Comparison of ENCODE assay signal across 1 cellular context in genomic region chr16:56360117-56361008, GRCh38.
TF ChIP-seq lines count a peak whose summit lies in the region.

No MANE protein-coding gene starts in this region.

TF ChIP-seq in SK-N-SH treated with all-trans-retinoic acid at 6 μM for 48 hours, 23 proteins besides CTCF, POLR2A, EP300 and RAD21 (continued from another document):
- no peak for TF ChIP-seq CSRNP3 (CRISPR knock-in tag; IDR thresholded peaks at IDR 0.05)
- TF ChIP-seq ARNTL (CRISPR knock-in tag; IDR thresholded peaks at IDR 0.05; ENCODE audit: borderline replicate concordance, low read depth), result no peak
- TF ChIP-seq ZFP3 (CRISPR knock-in tag; IDR thresholded peaks at IDR 0.05), result no peak
- no peak for TF ChIP-seq TSHZ2 (CRISPR knock-in tag; IDR thresholded peaks at IDR 0.05)
- TF ChIP-seq CREB5 (CRISPR knock-in tag; IDR thresholded peaks at IDR 0.05; ENCODE audit: low read depth), result no peak
- no peak for TF ChIP-seq ZFP30 (CRISPR knock-in tag; IDR thresholded peaks at IDR 0.05)
- TF ChIP-seq POU6F1 (CRISPR knock-in tag; IDR thresholded peaks at IDR 0.05; ENCODE audit: borderline replicate concordance, low read depth), result no peak
- TF ChIP-seq GLIS3 (CRISPR knock-in tag; IDR thresholded peaks at IDR 0.05), result no peak
- no peak for TF ChIP-seq SNAI2 (CRISPR knock-in tag; IDR thresholded peaks at IDR 0.05)
- no peak for TF ChIP-seq ZC3H10 (CRISPR knock-in tag; IDR thresholded peaks at IDR 0.05)
- TF ChIP-seq ISL1 (CRISPR knock-in tag; IDR thresholded peaks at IDR 0.05), result no peak
- no peak for TF ChIP-seq ZNF70 (CRISPR knock-in tag; IDR thresholded peaks at IDR 0.05)
